Comparison of ENCODE assay signal across 14 cellular contexts in genomic region chr19:47949852-47950521, GRCh38. TPM values are rescaled to one million over a fixed set of nuclear protein-coding genes. Genes with fewer than 3 reads are reported as not detected.
DNase-seq lines count a peak whose midpoint lies in the region; ATAC-seq and TF ChIP-seq lines count a peak whose summit lies in the region.
"Not testable (repeated sequence)": the region's sequence is repeated elsewhere in the genome, so short reads cannot be mapped to it uniquely, and the experiment has no call there.
"Had no signal": no experiment of that assay in that cellular context is flagged by ENCODE, and none has a peak within 500 bp of the region (broad histone marks: within the 10 kb centered on the region; RNA-seq: fewer than 3 reads in every experiment).

No MANE protein-coding gene starts in this region.

- not testable (repeated sequence) for H3K9me3 ChIP-seq in OCI-LY3 (ENCODE audit: insufficient read depth, low read length); smooth muscle cell (replicated peaks; ENCODE audit: low read depth); aorta (ENCODE audit: control insufficient read depth, low read length)

- not testable (repeated sequence) for H3K4me3 ChIP-seq in GM12864 (ENCODE audit: low read depth, low read length); OCI-LY3 (ENCODE audit: low read length); astrocyte of the spinal cord (ENCODE audit: low read depth, low read length); foreskin fibroblast (ENCODE audit: low read depth in 1 of 2, low read length in 2 of 2); smooth muscle cell; aorta (ENCODE audit: low read length in 2 of 2)

- WGBS in smooth muscle cell (ENCODE audit: low lambda C conversion rate): 85% methylated on average over 24 of the region's 24 CpGs
- 89 to 90% methylated on average over 18 to 20 of the region's 24 CpGs for WGBS in aorta, 2 donors

- H3K27ac ChIP-seq in OCI-LY3 (ENCODE audit: low read length); smooth muscle cell (ENCODE audit: low read depth); aorta (ENCODE audit: low read depth in 1 of 2, low read length in 2 of 2): not testable (repeated sequence)

- H3K36me3 ChIP-seq in OCI-LY3 (replicated peaks; ENCODE audit: low read depth, low read length); smooth muscle cell (ENCODE audit: low read depth); aorta (ENCODE audit: control insufficient read depth in 1 of 2, insufficient read depth in 2 of 2, low read length in 1 of 2): not testable (repeated sequence)

- POLR2A ChIA-PET in activated CD8-positive, alpha-beta T cell treated with anti-CD3 and anti-CD28 coated beads for 36 hours (lab: Charles Lee): not testable (repeated sequence)

- not testable (repeated sequence) for H3K4me1 ChIP-seq in OCI-LY3 (ENCODE audit: low read length); smooth muscle cell (ENCODE audit: low read depth); aorta (ENCODE audit: control insufficient read depth in 1 of 2, insufficient read depth in 2 of 2, low read length in 2 of 2)

- H3K27me3 ChIP-seq in OCI-LY3 (ENCODE audit: low read depth, low read length); smooth muscle cell (ENCODE audit: low read depth); aorta (ENCODE audit: control insufficient read depth in 1 of 2, insufficient read depth in 2 of 2, low read length in 1 of 2): not testable (repeated sequence)

- not testable (repeated sequence) for H4K20me1 ChIP-seq in OCI-LY3 (ENCODE audit: insufficient read depth, low read length); smooth muscle cell (ENCODE audit: low read depth)

- H3K9ac ChIP-seq in OCI-LY3 (ENCODE audit: low read length); smooth muscle cell (ENCODE audit: low read depth): not testable (repeated sequence)

- TF ChIP-seq CTCF in GM12864 (IDR thresholded peaks at IDR 0.05; ENCODE audit: low read depth, low read length, missing control alignments) (peak; percentile 43), OCI-LY3 (IDR thresholded peaks at IDR 0.05; ENCODE audit: low read depth, low read length) (peak; percentile 40), astrocyte of the spinal cord (IDR thresholded peaks at IDR 0.05; ENCODE audit: low read depth, low read length) (peak; percentile 11), foreskin fibroblast (IDR thresholded peaks at IDR 0.05; ENCODE audit: low read depth, low read length) (peak; percentile 8), smooth muscle cell (IDR thresholded peaks at IDR 0.05; ENCODE audit: borderline replicate concordance, insufficient read depth, poor library complexity, severe bottlenecking) (peak; percentile 58)
- TF ChIP-seq CTCF in activated CD8-positive, alpha-beta T cell treated with anti-CD3 and anti-CD28 coated beads for 36 hours (IDR thresholded peaks at IDR 0.05): peak; percentile 57

- CTCF ChIA-PET in activated CD8-positive, alpha-beta T cell treated with anti-CD3 and anti-CD28 coated beads for 36 hours (lab: Charles Lee): not testable (repeated sequence)

- not testable (repeated sequence) for H3K79me2 ChIP-seq in OCI-LY3 (ENCODE audit: low read length); smooth muscle cell (ENCODE audit: low read depth)

- DNase-seq in GM12864 (ENCODE audit: low read depth); astrocyte of the spinal cord (ENCODE audit: low read depth, low spot score); foreskin fibroblast; smooth muscle cell (lab: John Stamatoyannopoulos, UW; ENCODE audit: unreplicated experiment): not testable (repeated sequence)
- peak; percentile 11 for DNase-seq in activated CD8-positive, alpha-beta T cell treated with anti-CD3 and anti-CD28 coated beads for 36 hours
- DNase-seq in mucosa of gallbladder (ENCODE audit: low spot score): peak; percentile 30
- peak; percentile 60 to 81 for DNase-seq in aorta

- not testable (repeated sequence) for H3K9me3 Mint-ChIP-seq in activated CD8-positive, alpha-beta T cell treated with anti-CD3 and anti-CD28 coated beads for 36 hours

- in situ Hi-C loops in astrocyte of the spinal cord (cut with HindIII; ENCODE audit: low sequenced_read_pairs): not testable (repeated sequence)

- H3K36me3 Mint-ChIP-seq in activated CD8-positive, alpha-beta T cell treated with anti-CD3 and anti-CD28 coated beads for 36 hours (ENCODE audit: low read depth): not testable (repeated sequence)

- not testable (repeated sequence) for H3K27ac Mint-ChIP-seq in activated CD8-positive, alpha-beta T cell treated with anti-CD3 and anti-CD28 coated beads for 36 hours

- not testable (repeated sequence) for H3K27me3 Mint-ChIP-seq in activated CD8-positive, alpha-beta T cell treated with anti-CD3 and anti-CD28 coated beads for 36 hours

- not testable (repeated sequence) for ATAC-seq in activated CD8-positive, alpha-beta T cell treated with anti-CD3 and anti-CD28 coated beads for 36 hours; aorta (ENCODE audit: low FRiP score)

- intact Hi-C loops in activated CD8-positive, alpha-beta T cell treated with anti-CD3 and anti-CD28 coated beads for 36 hours (cut with micrococcal nuclease); aorta (cut with DNase I): not testable (repeated sequence)

- H3F3A ChIP-seq in smooth muscle cell (ENCODE audit: low read depth): not testable (repeated sequence)

- not testable (repeated sequence) for H3K4me1 Mint-ChIP-seq in activated CD8-positive, alpha-beta T cell treated with anti-CD3 and anti-CD28 coated beads for 36 hours (ENCODE audit: low read depth)

- H2AFZ ChIP-seq in OCI-LY3 (ENCODE audit: low read depth, low read length); smooth muscle cell (ENCODE audit: low read depth): not testable (repeated sequence)

- H3K4me3 Mint-ChIP-seq in activated CD8-positive, alpha-beta T cell treated with anti-CD3 and anti-CD28 coated beads for 36 hours: not testable (repeated sequence)

- H3K4me2 ChIP-seq in OCI-LY3 (ENCODE audit: low read length); smooth muscle cell: not testable (repeated sequence)

RNA-seq across cellular contexts. Expression of gene BSPH1, which starts 42.0 kb away (rescaled TPM):
- not detected for total RNA-seq in activated CD8-positive, alpha-beta T cell treated with anti-CD3 and anti-CD28 coated beads for 36 hours
- total RNA-seq in mucosa of gallbladder: not detected
- total RNA-seq in smooth muscle cell: not detected in 2 replicates
- polyA plus RNA-seq in smooth muscle cell: not detected in 2 replicates
- total RNA-seq in aorta: not detected
- not detected for polyA plus RNA-seq in aorta
- total RNA-seq: activated CD8-positive, alpha-beta memory T cell treated with anti-CD3 and anti-CD28 coated beads for 36 hours; CD4-positive, CD25-positive, alpha-beta regulatory T cell; esophagus squamous epithelium; H4; heart right ventricle; mammary epithelial cell had no signal
- polyA plus RNA-seq: CD4-positive, CD25-positive, alpha-beta regulatory T cell; heart right ventricle; mammary epithelial cell had no signal

RNA-seq across cellular contexts. Expression of gene ELSPBP1, which starts 44.4 kb away (rescaled TPM):
- not detected for total RNA-seq in activated CD8-positive, alpha-beta T cell treated with anti-CD3 and anti-CD28 coated beads for 36 hours
- total RNA-seq in mucosa of gallbladder (not detected), smooth muscle cell (0.99 and 1.3 TPM in 2 replicates), aorta (not detected)
- polyA plus RNA-seq in smooth muscle cell (0.96 and 2.7 TPM in 2 replicates), aorta (under 1 TPM in 1 of 2 donors, not detected in 1; 0.74 TPM)
- total RNA-seq: activated CD8-positive, alpha-beta memory T cell treated with anti-CD3 and anti-CD28 coated beads for 36 hours; CD4-positive, CD25-positive, alpha-beta regulatory T cell; esophagus squamous epithelium; heart right ventricle; mammary epithelial cell had no signal
- polyA plus RNA-seq: CD4-positive, CD25-positive, alpha-beta regulatory T cell; heart right ventricle; mammary epithelial cell had no signal

Comparison
In these comparisons a context has a peak if more than half of its experiments do, and no peak if none do; other contexts are left out.
1. CTCF ChIP-seq: peak in every context shown above with its lines; median percentile 58 in smooth muscle cell; 57 in activated CD8-positive, alpha-beta T cell treated with anti-CD3 and anti-CD28 coated beads for 36 hours; 43 in GM12864; 40 in OCI-LY3; 11 in astrocyte of the spinal cord; 8 in foreskin fibroblast.